17 cellular contexts compared by ENCODE assay signal in genomic region chr11:112780351-112781043, GRCh38.
DNase-seq lines count a peak whose midpoint lies in the region; ATAC-seq and TF ChIP-seq lines count a peak whose summit lies in the region.
"Had no signal": no experiment of that assay in that cellular context is flagged by ENCODE, and none has a peak within 500 bp of the region (broad histone marks: within the 10 kb centered on the region; RNA-seq: fewer than 3 reads in every experiment).

No MANE protein-coding gene starts in this region.

- H3K4me3 ChIP-seq in MG63: no peak overlapping the region
- H3K4me3 ChIP-seq: esophagus squamous epithelium, prostate gland had no signal

- H3K4me1 Mint-ChIP-seq in WTC11: peaks cover 30% of the 10 kb centered on the region
- H3K4me1 Mint-ChIP-seq: B cell; central memory CD8-positive, alpha-beta T cell; stimulated activated memory B cell treated with anti-CD40 and anti-IgM and Interleukin-4, amounts not matched to agents 10 μg/mL and 1 μg/mL and 100 μg/mL, for 72 hours had no signal

- peaks cover 7% of the 10 kb centered on the region for H3K27me3 Mint-ChIP-seq in WTC11 (ENCODE audit: low read depth)

- no peaks in the 10 kb centered on the region for H3K27me3 ChIP-seq in MG63

- CTCF ChIA-PET in WTC11 (lab: Charles Lee): interaction anchor here (0.8 to 1.4 kb wide), 3 partner anchors 17 to 193 kb away, joined by 3 to 5 read pairs (median 3); no protein-coding TSS in a partner anchor

- H3K36me3 ChIP-seq in MG63: no peaks in the 10 kb centered on the region
- H3K36me3 ChIP-seq: esophagus squamous epithelium, prostate gland had no signal

- no peak for TF ChIP-seq CTCF in WTC11 (IDR thresholded peaks at IDR 0.05)

- H3K9me3 Mint-ChIP-seq in WTC11: 0 out of 2 replicates have a peak, but pooled peaks cover 4% of the 10 kb centered on the region
- H3K9me3 Mint-ChIP-seq: central memory CD8-positive, alpha-beta T cell; mesothelial cell of epicardium had no signal

- H3K9me3 ChIP-seq in MG63: no peaks in the 10 kb centered on the region
- H3K9me3 ChIP-seq: esophagus squamous epithelium, prostate gland had no signal

- H3K36me3 Mint-ChIP-seq in WTC11: no peaks in the 10 kb centered on the region
- H3K36me3 Mint-ChIP-seq: mesothelial cell of epicardium; stimulated activated memory B cell treated with anti-CD40 and anti-IgM and Interleukin-4, amounts not matched to agents 10 μg/mL and 1 μg/mL and 100 μg/mL, for 72 hours had no signal

- DNase-seq in ELF-1 (ENCODE audit: low read depth, low spot score) (peak; percentile 59), MG63 (peak; percentile 94), cerebellum (ENCODE audit: low spot score) (peak; percentile 24), myocyte (ENCODE audit: low read depth) (peak; percentile 53), WTC11 (ENCODE audit: low spot score) (no peak), superior temporal gyrus (ENCODE audit: extremely low spot score) (no peak)
- DNase-seq: activated effector memory CD4-positive, alpha-beta T cell treated with Interleukin-2 at 50 U/mL for 16 hours; esophagus squamous epithelium; NCI-H2029; stimulated activated CD4-positive, alpha-beta T cell treated with anti-CD3 and anti-CD28 coated beads, Interleukin-2, amount 100 ng/mL, for 48 hours had no signal

- H3K27ac Mint-ChIP-seq in WTC11: no peak overlapping the region
- H3K27ac Mint-ChIP-seq: B cell; mesothelial cell of epicardium; stimulated activated memory B cell treated with anti-CD40 and anti-IgM and Interleukin-4, amounts not matched to agents 10 μg/mL and 1 μg/mL and 100 μg/mL, for 72 hours had no signal

- POLR2A ChIA-PET in WTC11 (lab: Charles Lee): no interaction called here

- no peak overlapping the region for H3K4me3 Mint-ChIP-seq in WTC11
- H3K4me3 Mint-ChIP-seq: B cell; central memory CD8-positive, alpha-beta T cell; mesothelial cell of epicardium; stimulated activated memory B cell treated with anti-CD40 and anti-IgM and Interleukin-4, amounts not matched to agents 10 μg/mL and 1 μg/mL and 100 μg/mL, for 72 hours had no signal

- ATAC-seq in WTC11: no peak
- no peak for ATAC-seq in HG03045 (IDR thresholded peaks at IDR 0.05; ENCODE audit: unreplicated experiment)
- no peak for ATAC-seq in GM18511 (IDR thresholded peaks at IDR 0.05; ENCODE audit: unreplicated experiment)
- ATAC-seq: stimulated activated memory B cell treated with anti-CD40 and anti-IgM and Interleukin-4, amounts not matched to agents 10 μg/mL and 1 μg/mL and 100 μg/mL, for 72 hours had no signal

TF ChIP-seq in WTC11, 78 proteins besides CTCF, POLR2A, EP300 and RAD21:
- no peak for TF ChIP-seq USF1 (CRISPR knock-in tag; IDR thresholded peaks at IDR 0.05)
- no peak for TF ChIP-seq CBFB (CRISPR knock-in tag; IDR thresholded peaks at IDR 0.05; ENCODE audit: low read depth)
- TF ChIP-seq GRHL2 (CRISPR knock-in tag; IDR thresholded peaks at IDR 0.05; ENCODE audit: insufficient replicate concordance, severe bottlenecking): no peak
- no peak for TF ChIP-seq NFATC4 (CRISPR knock-in tag; IDR thresholded peaks at IDR 0.05)
- no peak for TF ChIP-seq ZNF263 (CRISPR knock-in tag; IDR thresholded peaks at IDR 0.05; ENCODE audit: low read depth)
- TF ChIP-seq HMGXB4 (CRISPR knock-in tag; IDR thresholded peaks at IDR 0.05): no peak
- no peak for TF ChIP-seq HMGA2 (CRISPR knock-in tag; IDR thresholded peaks at IDR 0.05)
- no peak for TF ChIP-seq TEAD4 (CRISPR knock-in tag; IDR thresholded peaks at IDR 0.05)
- no peak for TF ChIP-seq SP1 (CRISPR knock-in tag; conservative IDR thresholded peaks at IDR 0.05)
- TF ChIP-seq GABPB1 (CRISPR knock-in tag; IDR thresholded peaks at IDR 0.05): no peak
- no peak for TF ChIP-seq IRF2 (CRISPR knock-in tag; IDR thresholded peaks at IDR 0.05; ENCODE audit: borderline replicate concordance, low read depth)
- no peak for TF ChIP-seq ZNF512 (CRISPR knock-in tag; IDR thresholded peaks at IDR 0.05; ENCODE audit: borderline replicate concordance)
- no peak for TF ChIP-seq NFE2L1 (CRISPR knock-in tag; IDR thresholded peaks at IDR 0.05)
- TF ChIP-seq ATF6 (CRISPR knock-in tag; IDR thresholded peaks at IDR 0.05): no peak
- no peak for TF ChIP-seq MYBL2 (CRISPR knock-in tag; IDR thresholded peaks at IDR 0.05)

Comparison
In these comparisons a context has a peak if more than half of its experiments do, and no peak if none do; other contexts are left out.
1. DNase-seq: peak in ELF-1 (single experiment), MG63 (single experiment), cerebellum (single experiment) and myocyte (single experiment); none in WTC11 (single experiment) and superior temporal gyrus (single experiment).